ENCODE assay signal across 1 cellular context in genomic region chr19:4609878-4610511, GRCh38.
A peak's percentile ranks its signal among the peaks of the same experiment; 100 is the strongest.
TF ChIP-seq lines count a peak whose summit lies in the region.

No MANE protein-coding gene starts in this region.

TF ChIP-seq in K562, 482 proteins besides CTCF, POLR2A, EP300 and RAD21:
- peak; percentile 31; the same call in 1 of the 2 replicates for TF ChIP-seq VEZF1 (CRISPR knock-in tag; IDR thresholded peaks at IDR 0.05)
- no peak for TF ChIP-seq ZNF121 (CRISPR knock-in tag; conservative IDR thresholded peaks at IDR 0.05)
- peak; percentile 91 for TF ChIP-seq SPI1 (IDR thresholded peaks at IDR 0.05; ENCODE audit: borderline replicate concordance, low read depth, low read length)
- no peak for TF ChIP-seq ZNF174 (CRISPR knock-in tag; IDR thresholded peaks at IDR 0.05)
- TF ChIP-seq MAZ (CRISPR knock-in tag; conservative IDR thresholded peaks at IDR 0.05 in 1 of 2, IDR thresholded peaks at IDR 0.05 in 1 of 2) = 0 out of 4 replicates have a peak, but pooled peaks of 1 of the 2 experiments have one; percentile 23
- peak; percentile 70 for TF ChIP-seq ZNF384 (IDR thresholded peaks at IDR 0.05; ENCODE audit: low read depth, low read length)
- peak; percentile 20; the same call in 1 of the 2 replicates for TF ChIP-seq ZKSCAN1 (IDR thresholded peaks at IDR 0.05; ENCODE audit: low read depth, low read length)
